In the genomic region with DNA sequence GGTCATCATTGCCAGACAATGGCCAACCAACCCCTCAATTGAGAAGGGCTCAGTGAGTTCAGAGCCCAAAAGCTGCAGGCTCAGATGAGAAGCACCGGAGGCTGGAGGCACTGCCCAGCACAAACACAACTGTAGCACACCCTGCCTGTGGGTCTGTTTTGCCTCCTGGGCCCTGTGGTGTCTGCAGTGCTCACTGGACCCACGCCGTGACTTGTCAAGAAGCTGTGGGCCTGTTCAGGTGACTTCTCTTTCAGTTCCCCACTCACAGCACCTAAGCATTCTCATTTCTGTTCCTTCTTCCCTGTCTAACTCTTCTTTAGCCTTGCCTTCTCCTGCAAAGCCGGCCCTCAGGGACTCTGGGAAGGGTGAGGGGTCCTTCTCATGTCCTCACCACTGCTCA, we compare ENCODE assay signal across 7 cellular contexts. TPM values are rescaled to one million over a fixed set of nuclear protein-coding genes. Genes with fewer than 3 reads are reported as not detected.
DNase-seq lines count a peak whose midpoint lies in the region; ATAC-seq, FAIRE-seq and TF ChIP-seq lines count a peak whose summit lies in the region.
"Not testable (repeated sequence)": the region's sequence is repeated elsewhere in the genome, so short reads cannot be mapped to it uniquely, and the experiment has no call there.
"Had no signal": no experiment of that assay in that cellular context is flagged by ENCODE, and none has a peak within 500 bp of the region (broad histone marks: within the 10 kb centered on the region; RNA-seq: fewer than 3 reads in every experiment).

No MANE protein-coding gene starts in this region.

- H3K27me3 Mint-ChIP-seq in activated naive CD8-positive, alpha-beta T cell treated with anti-CD3 and anti-CD28 coated beads for 36 hours = not testable (repeated sequence)

- not testable (repeated sequence) for H3K4me1 Mint-ChIP-seq in activated naive CD8-positive, alpha-beta T cell treated with anti-CD3 and anti-CD28 coated beads for 36 hours

- peaks cover 14% of the 10 kb centered on the region for H3K36me3 Mint-ChIP-seq in activated naive CD8-positive, alpha-beta T cell treated with anti-CD3 and anti-CD28 coated beads for 36 hours

- H2AFZ ChIP-seq in endothelial cell of umbilical vein (ENCODE audit: low read depth, low read length); HepG2 (ENCODE audit: low read length): not testable (repeated sequence)

- not testable (repeated sequence) for TF ChIP-seq POLR2A in endothelial cell of umbilical vein (IDR thresholded peaks at IDR 0.05; ENCODE audit: low read depth, low read length); HepG2 (IDR thresholded peaks at IDR 0.05; ENCODE audit: insufficient read depth in 1 of 2, low read depth in 2 of 2, low read length in 2 of 2)

- H3K9me3 Mint-ChIP-seq in activated naive CD8-positive, alpha-beta T cell treated with anti-CD3 and anti-CD28 coated beads for 36 hours = not testable (repeated sequence)

- not testable (repeated sequence) for H3K79me2 ChIP-seq in endothelial cell of umbilical vein (ENCODE audit: control insufficient read depth, insufficient read depth, low read length); HepG2 (ENCODE audit: insufficient read depth, low read length)

- not testable (repeated sequence) for H3K27me3 ChIP-seq in endothelial cell of umbilical vein (ENCODE audit: control insufficient read depth in 2 of 2, insufficient read depth in 2 of 2, low read length in 2 of 2); HepG2 (ENCODE audit: control insufficient read depth in 1 of 2, insufficient read depth in 2 of 2, low read length in 2 of 2)

- no CpG with 5 or more reads among the region's 4 CpGs for WGBS in HepG2 (ENCODE audit: low lambda C conversion rate)

- not testable (repeated sequence) for DNase-seq in GM18507 (ENCODE audit: extremely low spot score, insufficient read length, low read depth); RWPE1 (ENCODE audit: low spot score); activated naive CD8-positive, alpha-beta T cell treated with anti-CD3 and anti-CD28 coated beads for 36 hours; endothelial cell of umbilical vein (ENCODE audit: low read depth, low spot score); HepG2 (ENCODE audit: low spot score); urothelium cell line (ENCODE audit: low spot score)

- not testable (repeated sequence) for H3K9ac ChIP-seq in endothelial cell of umbilical vein (replicated peaks; ENCODE audit: extremely low read depth, insufficient read depth, low read length); HepG2 (ENCODE audit: insufficient read depth, low read depth, low read length)

- not testable (repeated sequence) for H3K4me3 Mint-ChIP-seq in activated naive CD8-positive, alpha-beta T cell treated with anti-CD3 and anti-CD28 coated beads for 36 hours

- dilution Hi-C loops in endothelial cell of umbilical vein (cut with MboI; ENCODE audit: extremely low pct_ligation_motif_present, low sequenced_read_pairs) = not testable (repeated sequence)

- FAIRE-seq in GM18507 (lab: Jason Lieb, UNC) (peak; percentile 84), endothelial cell of umbilical vein (lab: Jason Lieb, UNC) (peak; percentile 81), urothelium cell line (lab: Jason Lieb, UNC) (peak; percentile 55)
- not testable (repeated sequence) for FAIRE-seq in HepG2 (lab: Jason Lieb, UNC)

- peak overlapping the region; percentile 30 for H3K27ac Mint-ChIP-seq in activated naive CD8-positive, alpha-beta T cell treated with anti-CD3 and anti-CD28 coated beads for 36 hours

- peaks cover 20 to 38% of the 10 kb centered on the region in 2 experiments for H3K36me3 ChIP-seq in endothelial cell of umbilical vein (ENCODE audit: control insufficient read depth in 2 of 2, extremely low read depth in 1 of 2, insufficient read depth in 2 of 2, low read length in 2 of 2)
- H3K36me3 ChIP-seq in HepG2 (replicated peaks in 1 of 2; ENCODE audit: control insufficient read depth in 1 of 2, insufficient read depth in 2 of 2, low read length in 2 of 2) = peaks cover 41 to 67% of the 10 kb centered on the region in 2 experiments

- H4K20me1 ChIP-seq in endothelial cell of umbilical vein (replicated peaks; ENCODE audit: control insufficient read depth, extremely low read depth, insufficient read depth, low read length) = not testable (repeated sequence)
- H4K20me1 ChIP-seq in HepG2 (ENCODE audit: insufficient read depth, low read length) = peaks cover 14% of the 10 kb centered on the region; the same call in 1 of the 2 replicates

- not testable (repeated sequence) for H3K9me3 ChIP-seq in endothelial cell of umbilical vein (replicated peaks; ENCODE audit: control insufficient read depth, insufficient read depth, low read length); HepG2 (ENCODE audit: low read length)

- CTCF ChIA-PET in RWPE1 (lab: Yijun Ruan, JAX) = interaction anchor here (0.6 kb wide), 1 partner anchor 882 kb away, joined by 4 read pairs; no protein-coding TSS in a partner anchor
- CTCF ChIA-PET in endothelial cell of umbilical vein (lab: Charles Lee); HepG2 (lab: Yijun Ruan, JAX; ENCODE audit: low intra/inter-chr PET ratio, low total read pairs): not testable (repeated sequence)

- POLR2A ChIA-PET in RWPE1 (lab: Yijun Ruan, JAX; ENCODE audit: low non-redundant PET); endothelial cell of umbilical vein (lab: Charles Lee); HepG2 (lab: Yijun Ruan, JAX): not testable (repeated sequence)

- not testable (repeated sequence) for TF ChIP-seq RAD21 in HepG2 (CRISPR knock-in tag; IDR thresholded peaks at IDR 0.05)

- H3K4me3 ChIP-seq in endothelial cell of umbilical vein (replicated peaks in 1 of 3; ENCODE audit: insufficient read depth in 1 of 3, low read depth in 1 of 3, low read length in 3 of 3); HepG2 (replicated peaks in 1 of 3; ENCODE audit: insufficient read depth in 1 of 3, low read depth in 2 of 3, low read length in 3 of 3): not testable (repeated sequence)

- ATAC-seq in HepG2 = peak; percentile 17

- intact Hi-C loops in endothelial cell of umbilical vein (cut with micrococcal nuclease); HepG2 (cut with micrococcal nuclease; ENCODE audit: unreplicated experiment): not testable (repeated sequence)

- H3K4me2 ChIP-seq in endothelial cell of umbilical vein (ENCODE audit: insufficient read depth, low read length); HepG2 (ENCODE audit: low read depth, low read length): not testable (repeated sequence)

- not testable (repeated sequence) for TF ChIP-seq EP300 in HepG2 (IDR thresholded peaks at IDR 0.05; ENCODE audit: low read depth in 2 of 2, low read length in 2 of 2); HepG2 (CRISPR knock-in tag; IDR thresholded peaks at IDR 0.05; ENCODE audit: borderline replicate concordance)

- TF ChIP-seq CTCF in RWPE1 (conservative IDR thresholded peaks at IDR 0.05; ENCODE audit: low read depth); endothelial cell of umbilical vein (IDR thresholded peaks at IDR 0.05; ENCODE audit: extremely low read depth in 1 of 2, insufficient read depth in 1 of 2, low read depth in 1 of 2, low read length in 2 of 2); HepG2 (CRISPR knock-in tag; IDR thresholded peaks at IDR 0.05): not testable (repeated sequence)

- in situ Hi-C loops in HepG2 (cut with HindIII; ENCODE audit: extremely low pct_ligation_motif_present, low pct_unique_long_range_greater_than_20kb) = not testable (repeated sequence)

- H3K4me1 ChIP-seq in endothelial cell of umbilical vein (ENCODE audit: control insufficient read depth, extremely low read depth, insufficient read depth, low read length) = not testable (repeated sequence)
- peaks cover 30% of the 10 kb centered on the region for H3K4me1 ChIP-seq in HepG2 (ENCODE audit: insufficient read depth, low read length)

- H3K27ac ChIP-seq in RWPE1 = peak overlapping the region; percentile 76
- H3K27ac ChIP-seq in endothelial cell of umbilical vein (ENCODE audit: insufficient read depth, low read depth, low read length); HepG2 (ENCODE audit: extremely low read length, insufficient read depth, low read length): not testable (repeated sequence)

- not testable (repeated sequence) for H3K9me1 ChIP-seq in endothelial cell of umbilical vein (replicated peaks; ENCODE audit: control insufficient read depth, extremely low read depth, insufficient read depth, low read length)

- BruUV-seq in endothelial cell of umbilical vein (replicated peaks; lab: Mats Ljungman, UMichigan); HepG2 (replicated peaks; lab: Mats Ljungman, UMichigan): not testable (repeated sequence)

RNA-seq across cellular contexts. Expression of a gene that starts 27.2 kb away (rescaled TPM):
- under 1 TPM; 0.30 to 0.43 TPM for total RNA-seq in activated naive CD8-positive, alpha-beta T cell treated with anti-CD3 and anti-CD28 coated beads for 36 hours
- total RNA-seq in endothelial cell of umbilical vein (20.8 and 25.9 TPM in 2 replicates), HepG2 (2016; rRNA removed; fragmentation: Illumina TruSeq; extraction: Trizol) (0.18 and 0.49 TPM in 2 replicates)
- polyA plus RNA-seq in endothelial cell of umbilical vein (7.0 and 7.1 TPM in 2 replicates), HepG2 (2011; rRNA removed) (0.84 and 0.85 TPM in 2 replicates)
- polyA plus RNA-seq in endothelial cell of umbilical vein (2011; cell fraction: cytosol; rRNA removed) = 6.8 and 8.2 TPM in 2 replicates
- polyA plus RNA-seq in endothelial cell of umbilical vein (2011; cell fraction: nucleus; rRNA removed) = 3.8 and 6.1 TPM in 2 replicates
- polyA plus RNA-seq in endothelial cell of umbilical vein (2012) = 32.5 and 36.4 TPM in 2 replicates
- polyA minus RNA-seq in endothelial cell of umbilical vein = 11.0 and 13.1 TPM in 2 replicates
- polyA minus RNA-seq in endothelial cell of umbilical vein (2011; cell fraction: cytosol; rRNA and poly(A)+ RNA removed) = 7.0 TPM
- 3.8 and 4.6 TPM in 2 replicates for polyA minus RNA-seq in endothelial cell of umbilical vein (2011; cell fraction: nucleus; rRNA and poly(A)+ RNA removed)
- 0.10 and 0.26 TPM in 2 replicates for total RNA-seq in HepG2 (2016; cell fraction: cytosol; rRNA removed; fragmentation: Illumina TruSeq; extraction: Trizol; ENCODE audit: low read depth)
- 0.25 and 0.61 TPM in 2 replicates for total RNA-seq in HepG2 (2016; cell fraction: insoluble cytoplasmic fraction; rRNA removed; fragmentation: Illumina TruSeq; extraction: Trizol)
- total RNA-seq in HepG2 (2016; cell fraction: membrane; rRNA removed; fragmentation: Illumina TruSeq; extraction: Trizol) = 0.24 and 0.40 TPM in 2 replicates
- total RNA-seq in HepG2 (2016; cell fraction: nucleus; rRNA removed; fragmentation: Illumina TruSeq; extraction: Trizol) = 0.47 and 0.78 TPM in 2 replicates
- polyA plus RNA-seq in HepG2 (2011; cell fraction: cytosol; rRNA removed) = 0.64 and 0.74 TPM in 2 replicates
- 1.3 and 1.4 TPM in 2 replicates for polyA plus RNA-seq in HepG2 (2011; cell fraction: nucleus; rRNA removed)
- 0.98 and 2.3 TPM in 2 replicates for polyA plus RNA-seq in HepG2 (2012)
- polyA plus RNA-seq in HepG2 (2016; cell fraction: cytosol; fragmentation: Illumina TruSeq; extraction: Trizol; ENCODE audit: low read depth) = 0.11 and 0.24 TPM in 2 replicates
- polyA plus RNA-seq in HepG2 (2016; cell fraction: insoluble cytoplasmic fraction; fragmentation: Illumina TruSeq; extraction: Trizol; ENCODE audit: low read depth) = 0.69 and 0.96 TPM in 2 replicates
- polyA plus RNA-seq in HepG2 (2016; cell fraction: membrane; fragmentation: Illumina TruSeq; extraction: Trizol; ENCODE audit: low read depth) = 0.35 and 0.79 TPM in 2 replicates
- polyA plus RNA-seq in HepG2 (2016; cell fraction: nucleus; fragmentation: Illumina TruSeq; extraction: Trizol; ENCODE audit: insufficient read depth, low read depth) = 1.5 and 1.7 TPM in 2 replicates
- 1.8 and 6.1 TPM in 2 replicates for polyA minus RNA-seq in HepG2 (2011; rRNA and poly(A)+ RNA removed; ENCODE audit: low replicate concordance)
- 0.89 and 2.0 TPM in 2 replicates for polyA minus RNA-seq in HepG2 (2011; cell fraction: cytosol; rRNA and poly(A)+ RNA removed)
- 0.37 and 0.77 TPM in 2 replicates for polyA minus RNA-seq in HepG2 (2011; cell fraction: nucleus; rRNA and poly(A)+ RNA removed)
- polyA plus RNA-seq: CD4-positive, alpha-beta memory T cell had no signal

Comparison
In these comparisons a context has a peak if more than half of its experiments do, and no peak if none do; other contexts are left out.
1. RNA of a gene that starts 27.2 kb away (total RNA-seq): 20.8 to 25.9 TPM in endothelial cell of umbilical vein; 0.10 to 0.78 TPM in HepG2 and 0.30 to 0.43 TPM in activated naive CD8-positive, alpha-beta T cell treated with anti-CD3 and anti-CD28 coated beads for 36 hours; every median in the first group is over 10 times any median in the second.